1 cellular context compared by ENCODE assay signal in the genomic region with DNA sequence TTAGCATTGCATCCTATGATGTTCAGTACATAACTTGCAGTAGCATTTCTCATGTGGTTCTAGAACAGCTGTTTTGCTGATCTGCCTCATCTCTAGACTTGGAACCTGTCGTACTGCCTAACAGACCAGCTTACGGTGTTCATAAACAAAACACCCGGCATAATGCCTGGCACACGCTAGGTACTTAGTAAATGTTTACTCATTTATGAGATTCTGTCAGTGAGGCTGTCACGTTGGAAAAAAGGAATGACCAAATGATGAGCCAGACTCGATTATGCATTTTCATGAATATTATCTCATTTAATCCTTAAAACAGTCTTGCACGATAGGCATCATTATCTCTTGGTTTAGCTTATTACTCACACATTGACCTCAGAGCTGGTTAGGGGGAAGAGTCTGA.
TF ChIP-seq lines count a peak whose summit lies in the region.

No MANE protein-coding gene starts in this region.

TF ChIP-seq in GM23338, 12 proteins besides CTCF, POLR2A, EP300 and RAD21 (continued from another document):
- TF ChIP-seq, protein P1, sequence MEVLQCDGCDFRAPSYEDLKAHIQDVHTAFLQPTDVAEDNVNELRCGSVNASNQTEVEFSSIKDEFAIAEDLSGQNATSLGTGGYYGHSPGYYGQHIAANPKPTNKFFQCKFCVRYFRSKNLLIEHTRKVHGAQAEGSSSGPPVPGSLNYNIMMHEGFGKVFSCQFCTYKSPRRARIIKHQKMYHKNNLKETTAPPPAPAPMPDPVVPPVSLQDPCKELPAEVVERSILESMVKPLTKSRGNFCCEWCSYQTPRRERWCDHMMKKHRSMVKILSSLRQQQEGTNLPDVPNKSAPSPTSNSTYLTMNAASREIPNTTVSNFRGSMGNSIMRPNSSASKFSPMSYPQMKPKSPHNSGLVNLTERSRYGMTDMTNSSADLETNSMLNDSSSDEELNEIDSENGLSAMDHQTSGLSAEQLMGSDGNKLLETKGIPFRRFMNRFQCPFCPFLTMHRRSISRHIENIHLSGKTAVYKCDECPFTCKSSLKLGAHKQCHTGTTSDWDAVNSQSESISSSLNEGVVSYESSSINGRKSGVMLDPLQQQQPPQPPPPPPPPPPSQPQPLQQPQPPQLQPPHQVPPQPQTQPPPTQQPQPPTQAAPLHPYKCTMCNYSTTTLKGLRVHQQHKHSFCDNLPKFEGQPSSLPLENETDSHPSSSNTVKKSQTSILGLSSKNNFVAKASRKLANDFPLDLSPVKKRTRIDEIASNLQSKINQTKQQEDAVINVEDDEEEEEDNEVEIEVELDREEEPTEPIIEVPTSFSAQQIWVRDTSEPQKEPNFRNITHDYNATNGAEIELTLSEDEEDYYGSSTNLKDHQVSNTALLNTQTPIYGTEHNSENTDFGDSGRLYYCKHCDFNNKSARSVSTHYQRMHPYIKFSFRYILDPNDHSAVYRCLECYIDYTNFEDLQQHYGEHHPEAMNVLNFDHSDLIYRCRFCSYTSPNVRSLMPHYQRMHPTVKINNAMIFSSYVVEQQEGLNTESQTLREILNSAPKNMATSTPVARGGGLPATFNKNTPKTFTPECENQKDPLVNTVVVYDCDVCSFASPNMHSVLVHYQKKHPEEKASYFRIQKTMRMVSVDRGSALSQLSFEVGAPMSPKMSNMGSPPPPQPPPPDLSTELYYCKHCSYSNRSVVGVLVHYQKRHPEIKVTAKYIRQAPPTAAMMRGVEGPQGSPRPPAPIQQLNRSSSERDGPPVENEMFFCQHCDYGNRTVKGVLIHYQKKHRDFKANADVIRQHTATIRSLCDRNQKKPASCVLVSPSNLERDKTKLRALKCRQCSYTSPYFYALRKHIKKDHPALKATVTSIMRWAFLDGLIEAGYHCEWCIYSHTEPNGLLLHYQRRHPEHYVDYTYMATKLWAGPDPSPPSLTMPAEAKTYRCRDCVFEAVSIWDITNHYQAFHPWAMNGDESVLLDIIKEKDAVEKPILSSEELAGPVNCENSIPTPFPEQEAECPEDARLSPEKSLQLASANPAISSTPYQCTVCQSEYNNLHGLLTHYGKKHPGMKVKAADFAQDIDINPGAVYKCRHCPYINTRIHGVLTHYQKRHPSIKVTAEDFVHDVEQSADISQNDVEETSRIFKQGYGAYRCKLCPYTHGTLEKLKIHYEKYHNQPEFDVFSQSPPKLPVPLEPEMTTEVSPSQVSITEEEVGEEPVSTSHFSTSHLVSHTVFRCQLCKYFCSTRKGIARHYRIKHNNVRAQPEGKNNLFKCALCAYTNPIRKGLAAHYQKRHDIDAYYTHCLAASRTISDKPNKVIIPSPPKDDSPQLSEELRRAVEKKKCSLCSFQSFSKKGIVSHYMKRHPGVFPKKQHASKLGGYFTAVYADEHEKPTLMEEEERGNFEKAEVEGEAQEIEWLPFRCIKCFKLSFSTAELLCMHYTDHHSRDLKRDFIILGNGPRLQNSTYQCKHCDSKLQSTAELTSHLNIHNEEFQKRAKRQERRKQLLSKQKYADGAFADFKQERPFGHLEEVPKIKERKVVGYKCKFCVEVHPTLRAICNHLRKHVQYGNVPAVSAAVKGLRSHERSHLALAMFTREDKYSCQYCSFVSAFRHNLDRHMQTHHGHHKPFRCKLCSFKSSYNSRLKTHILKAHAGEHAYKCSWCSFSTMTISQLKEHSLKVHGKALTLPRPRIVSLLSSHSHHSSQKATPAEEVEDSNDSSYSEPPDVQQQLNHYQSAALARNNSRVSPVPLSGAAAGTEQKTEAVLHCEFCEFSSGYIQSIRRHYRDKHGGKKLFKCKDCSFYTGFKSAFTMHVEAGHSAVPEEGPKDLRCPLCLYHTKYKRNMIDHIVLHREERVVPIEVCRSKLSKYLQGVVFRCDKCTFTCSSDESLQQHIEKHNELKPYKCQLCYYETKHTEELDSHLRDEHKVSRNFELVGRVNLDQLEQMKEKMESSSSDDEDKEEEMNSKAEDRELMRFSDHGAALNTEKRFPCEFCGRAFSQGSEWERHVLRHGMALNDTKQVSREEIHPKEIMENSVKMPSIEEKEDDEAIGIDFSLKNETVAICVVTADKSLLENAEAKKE (CRISPR knock-in tag; IDR thresholded peaks at IDR 0.05), result no peak
- TF ChIP-seq CREB1 (CRISPR knock-in tag; IDR thresholded peaks at IDR 0.05; ENCODE audit: low read depth) (no peak), STAT1 (IDR thresholded peaks at IDR 0.05; ENCODE audit: unreplicated experiment) (no peak), ZNF114 (CRISPR knock-in tag; IDR thresholded peaks at IDR 0.05) (no peak), EZH2 (IDR thresholded peaks at IDR 0.05; ENCODE audit: low read depth, unreplicated experiment) (no peak), ZNF331 (CRISPR knock-in tag; IDR thresholded peaks at IDR 0.05; ENCODE audit: low read depth) (no peak), EZH2phosphoT487 (IDR thresholded peaks at IDR 0.05; ENCODE audit: unreplicated experiment) (no peak), POLR2AphosphoS5 (IDR thresholded peaks at IDR 0.05; ENCODE audit: low read depth) (no peak), NANOG (IDR thresholded peaks at IDR 0.05; ENCODE audit: borderline replicate concordance) (no peak)
- TF ChIP-seq, protein P2, sequence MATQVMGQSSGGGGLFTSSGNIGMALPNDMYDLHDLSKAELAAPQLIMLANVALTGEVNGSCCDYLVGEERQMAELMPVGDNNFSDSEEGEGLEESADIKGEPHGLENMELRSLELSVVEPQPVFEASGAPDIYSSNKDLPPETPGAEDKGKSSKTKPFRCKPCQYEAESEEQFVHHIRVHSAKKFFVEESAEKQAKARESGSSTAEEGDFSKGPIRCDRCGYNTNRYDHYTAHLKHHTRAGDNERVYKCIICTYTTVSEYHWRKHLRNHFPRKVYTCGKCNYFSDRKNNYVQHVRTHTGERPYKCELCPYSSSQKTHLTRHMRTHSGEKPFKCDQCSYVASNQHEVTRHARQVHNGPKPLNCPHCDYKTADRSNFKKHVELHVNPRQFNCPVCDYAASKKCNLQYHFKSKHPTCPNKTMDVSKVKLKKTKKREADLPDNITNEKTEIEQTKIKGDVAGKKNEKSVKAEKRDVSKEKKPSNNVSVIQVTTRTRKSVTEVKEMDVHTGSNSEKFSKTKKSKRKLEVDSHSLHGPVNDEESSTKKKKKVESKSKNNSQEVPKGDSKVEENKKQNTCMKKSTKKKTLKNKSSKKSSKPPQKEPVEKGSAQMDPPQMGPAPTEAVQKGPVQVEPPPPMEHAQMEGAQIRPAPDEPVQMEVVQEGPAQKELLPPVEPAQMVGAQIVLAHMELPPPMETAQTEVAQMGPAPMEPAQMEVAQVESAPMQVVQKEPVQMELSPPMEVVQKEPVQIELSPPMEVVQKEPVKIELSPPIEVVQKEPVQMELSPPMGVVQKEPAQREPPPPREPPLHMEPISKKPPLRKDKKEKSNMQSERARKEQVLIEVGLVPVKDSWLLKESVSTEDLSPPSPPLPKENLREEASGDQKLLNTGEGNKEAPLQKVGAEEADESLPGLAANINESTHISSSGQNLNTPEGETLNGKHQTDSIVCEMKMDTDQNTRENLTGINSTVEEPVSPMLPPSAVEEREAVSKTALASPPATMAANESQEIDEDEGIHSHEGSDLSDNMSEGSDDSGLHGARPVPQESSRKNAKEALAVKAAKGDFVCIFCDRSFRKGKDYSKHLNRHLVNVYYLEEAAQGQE (IDR thresholded peaks at IDR 0.05; ENCODE audit: unreplicated experiment), result no peak
- TF ChIP-seq, protein P3, sequence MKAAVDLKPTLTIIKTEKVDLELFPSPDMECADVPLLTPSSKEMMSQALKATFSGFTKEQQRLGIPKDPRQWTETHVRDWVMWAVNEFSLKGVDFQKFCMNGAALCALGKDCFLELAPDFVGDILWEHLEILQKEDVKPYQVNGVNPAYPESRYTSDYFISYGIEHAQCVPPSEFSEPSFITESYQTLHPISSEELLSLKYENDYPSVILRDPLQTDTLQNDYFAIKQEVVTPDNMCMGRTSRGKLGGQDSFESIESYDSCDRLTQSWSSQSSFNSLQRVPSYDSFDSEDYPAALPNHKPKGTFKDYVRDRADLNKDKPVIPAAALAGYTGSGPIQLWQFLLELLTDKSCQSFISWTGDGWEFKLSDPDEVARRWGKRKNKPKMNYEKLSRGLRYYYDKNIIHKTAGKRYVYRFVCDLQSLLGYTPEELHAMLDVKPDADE (IDR thresholded peaks at IDR 0.05), result no peak
